22 cellular contexts compared by ENCODE assay signal in genomic region chr7:148435715-148436114, GRCh38.
"Had no signal": no experiment of that assay in that cellular context is flagged by ENCODE, and none has a peak within 500 bp of the region (broad histone marks: within the 10 kb centered on the region; RNA-seq: fewer than 3 reads in every experiment).

No MANE protein-coding gene starts in this region.

- H3K4me3 ChIP-seq: esophagus squamous epithelium, gastroesophageal sphincter, left ventricle myocardium inferior, lower lobe of right lung, sigmoid colon, skin epidermis, testis, tibial nerve, upper lobe of right lung, vagina had no signal

- H3K27me3 Mint-ChIP-seq: dendritic cell treated with granulocyte-macrophage colony-stimulating factor and Interleukin-4, amounts not matched to agents 40 ng/mL and 50 ng/mL, for 4 days; stimulated activated naive CD8-positive, alpha-beta T cell treated with anti-CD3 and anti-CD28 coated beads, Interleukin-15, Interleukin-2, amounts not matched to agents 100 ng/mL and 50 ng/mL, for 24 hours had no signal

- H3K36me3 Mint-ChIP-seq: immature natural killer cell; naive thymus-derived CD4-positive, alpha-beta T cell had no signal

- H3K4me1 Mint-ChIP-seq: immature natural killer cell; naive thymus-derived CD4-positive, alpha-beta T cell had no signal

- H3K4me3 Mint-ChIP-seq: dendritic cell treated with granulocyte-macrophage colony-stimulating factor and Interleukin-4, amounts not matched to agents 40 ng/mL and 50 ng/mL, for 4 days; effector memory CD8-positive, alpha-beta T cell; immature natural killer cell; naive thymus-derived CD4-positive, alpha-beta T cell; nephron progenitor cell; stimulated activated naive CD8-positive, alpha-beta T cell treated with anti-CD3 and anti-CD28 coated beads, Interleukin-15, Interleukin-2, amounts not matched to agents 100 ng/mL and 50 ng/mL, for 24 hours had no signal

- H3K4me1 ChIP-seq: esophagus squamous epithelium, gastroesophageal sphincter, left ventricle myocardium inferior, lower lobe of right lung, sigmoid colon, testis, tibial nerve, upper lobe of right lung, vagina had no signal

- H3K27me3 ChIP-seq: esophagus squamous epithelium, gastroesophageal sphincter, neutrophil, sigmoid colon, testis, tibial nerve, upper lobe of right lung, vagina had no signal

- H3K36me3 ChIP-seq: esophagus squamous epithelium, gastroesophageal sphincter, left ventricle myocardium inferior, lower lobe of right lung, neutrophil, sigmoid colon, tibial nerve, upper lobe of right lung, vagina had no signal

- ATAC-seq: effector memory CD8-positive, alpha-beta T cell; gastroesophageal sphincter; naive thymus-derived CD4-positive, alpha-beta T cell had no signal

- H3K27ac Mint-ChIP-seq: dendritic cell treated with granulocyte-macrophage colony-stimulating factor and Interleukin-4, amounts not matched to agents 40 ng/mL and 50 ng/mL, for 4 days; effector memory CD8-positive, alpha-beta T cell; immature natural killer cell; nephron progenitor cell; stimulated activated naive CD8-positive, alpha-beta T cell treated with anti-CD3 and anti-CD28 coated beads, Interleukin-15, Interleukin-2, amounts not matched to agents 100 ng/mL and 50 ng/mL, for 24 hours had no signal

- H3K9me3 Mint-ChIP-seq: dendritic cell treated with granulocyte-macrophage colony-stimulating factor and Interleukin-4, amounts not matched to agents 40 ng/mL and 50 ng/mL, for 4 days; effector memory CD8-positive, alpha-beta T cell; immature natural killer cell; naive thymus-derived CD4-positive, alpha-beta T cell; nephron progenitor cell; stimulated activated naive CD8-positive, alpha-beta T cell treated with anti-CD3 and anti-CD28 coated beads, Interleukin-15, Interleukin-2, amounts not matched to agents 100 ng/mL and 50 ng/mL, for 24 hours had no signal

- DNase-seq: effector memory CD8-positive, alpha-beta T cell; esophagus squamous epithelium; foreskin fibroblast; immature natural killer cell; left ventricle myocardium inferior; lower lobe of right lung; mesenchymal stem cell; naive thymus-derived CD4-positive, alpha-beta T cell; nephron progenitor cell; posterior cingulate gyrus; sigmoid colon; stimulated activated CD4-positive, alpha-beta T cell treated with anti-CD3 and anti-CD28 coated beads, Interleukin-2, amount 100 ng/mL, for 24 hours; stimulated activated CD4-positive, alpha-beta T cell treated with anti-CD3 and anti-CD28 coated beads, Interleukin-4, amount 100 ng/mL, for 4 hours; testis; upper lobe of right lung had no signal

- H3K9me3 ChIP-seq: esophagus squamous epithelium, lower lobe of right lung, neutrophil, sigmoid colon, testis, upper lobe of right lung, vagina had no signal

- H3K27ac ChIP-seq: esophagus squamous epithelium, gastroesophageal sphincter, left ventricle myocardium inferior, lower lobe of right lung, neutrophil, sigmoid colon, testis, tibial nerve, upper lobe of right lung, vagina had no signal
